Comparison of ENCODE assay signal across 1 cellular context in genomic region chr22:29030618-29031235, GRCh38.
A peak's percentile ranks its signal among the peaks of the same experiment; 100 is the strongest.
TF ChIP-seq lines count a peak whose summit lies in the region.

No MANE protein-coding gene starts in this region.

TF ChIP-seq in HepG2, 621 proteins besides CTCF, POLR2A, EP300 and RAD21 (continued from another document and continues in another):
- TF ChIP-seq NR0B2 (CRISPR knock-in tag; IDR thresholded peaks at IDR 0.05) (no peak), AGO2 (optimal IDR thresholded peaks at IDR 0.05; ENCODE audit: low read depth, low read length) (peak; percentile 53), EEA1 (CRISPR knock-in tag; IDR thresholded peaks at IDR 0.05; ENCODE audit: borderline replicate concordance) (no peak), MED8 (CRISPR knock-in tag; IDR thresholded peaks at IDR 0.05; ENCODE audit: insufficient replicate concordance) (no peak), ZBTB20 (CRISPR knock-in tag; IDR thresholded peaks at IDR 0.05; ENCODE audit: borderline replicate concordance, low read depth) (peak; percentile 86), KAT8 (CRISPR knock-in tag; IDR thresholded peaks at IDR 0.05) (peak; percentile 61; the same call in 1 of the 2 replicates), TMF1 (CRISPR knock-in tag; IDR thresholded peaks at IDR 0.05; ENCODE audit: low read depth) (0 out of 2 replicates have a peak, but pooled peaks have one; percentile 40), SSRP1 (CRISPR knock-in tag; IDR thresholded peaks at IDR 0.05) (no peak), SKI (IDR thresholded peaks at IDR 0.05; ENCODE audit: partially characterized antibody) (no peak), ZNF788 (CRISPR knock-in tag; IDR thresholded peaks at IDR 0.05; ENCODE audit: borderline replicate concordance) (peak; percentile 73), MAX (IDR thresholded peaks at IDR 0.05) (0 out of 2 replicates have a peak, but pooled peaks have one; percentile 56), ZNF350 (CRISPR knock-in tag; IDR thresholded peaks at IDR 0.05; ENCODE audit: borderline replicate concordance, low read depth) (peak; percentile 50), ZNF598 (CRISPR knock-in tag; IDR thresholded peaks at IDR 0.05; ENCODE audit: borderline replicate concordance) (no peak), YEATS2 (CRISPR knock-in tag; IDR thresholded peaks at IDR 0.05; ENCODE audit: borderline replicate concordance) (no peak), JUN (CRISPR knock-in tag; IDR thresholded peaks at IDR 0.05) (no peak), ZNF513 (CRISPR knock-in tag; conservative IDR thresholded peaks at IDR 0.05) (no peak), LCORL (IDR thresholded peaks at IDR 0.05) (no peak), LCORL (CRISPR knock-in tag; IDR thresholded peaks at IDR 0.05) (peak; percentile 87), ZNF724P (CRISPR knock-in tag; IDR thresholded peaks at IDR 0.05; ENCODE audit: borderline replicate concordance) (no peak), ZBTB21 (CRISPR knock-in tag; IDR thresholded peaks at IDR 0.05) (no peak), KAT7 (CRISPR knock-in tag; IDR thresholded peaks at IDR 0.05; ENCODE audit: borderline replicate concordance) (no peak; the same call in 1 of the 2 replicates), YEATS4 (CRISPR knock-in tag; IDR thresholded peaks at IDR 0.05; ENCODE audit: borderline replicate concordance) (peak; percentile 88), MYPOP (CRISPR knock-in tag; IDR thresholded peaks at IDR 0.05) (peak; percentile 68), SIX4 (CRISPR knock-in tag; IDR thresholded peaks at IDR 0.05) (peak; percentile 86), MATR3 (CRISPR knock-in tag; IDR thresholded peaks at IDR 0.05) (no peak), NFRKB (IDR thresholded peaks at IDR 0.05) (no peak), ZFP37 (CRISPR knock-in tag; IDR thresholded peaks at IDR 0.05; ENCODE audit: borderline replicate concordance) (peak; percentile 49; the same call in 1 of the 2 replicates), ZBTB7A (CRISPR knock-in tag; IDR thresholded peaks at IDR 0.05) (peak; percentile 82; the same call in 1 of the 2 replicates), ZNF44 (CRISPR knock-in tag; IDR thresholded peaks at IDR 0.05) (no peak), ZNF3 (CRISPR knock-in tag; IDR thresholded peaks at IDR 0.05) (no peak), PHF20 (CRISPR knock-in tag; IDR thresholded peaks at IDR 0.05) (no peak), ZFP82 (CRISPR knock-in tag; IDR thresholded peaks at IDR 0.05; ENCODE audit: borderline replicate concordance) (peak; percentile 73; the same call in 1 of the 2 replicates), ZC3H4 (CRISPR knock-in tag; IDR thresholded peaks at IDR 0.05; ENCODE audit: borderline replicate concordance) (no peak; the same call in 1 of the 2 replicates), ZNF672 (CRISPR knock-in tag; IDR thresholded peaks at IDR 0.05) (no peak), HOXD1 (CRISPR knock-in tag; IDR thresholded peaks at IDR 0.05) (peak; percentile 71), MTF1 (CRISPR knock-in tag; IDR thresholded peaks at IDR 0.05) (no peak), KLF9 (CRISPR knock-in tag; IDR thresholded peaks at IDR 0.05; ENCODE audit: low read depth) (0 out of 2 replicates have a peak, but pooled peaks have one; percentile 45), ZSCAN22 (CRISPR knock-in tag; IDR thresholded peaks at IDR 0.05) (no peak), PAWR (CRISPR knock-in tag; IDR thresholded peaks at IDR 0.05; ENCODE audit: borderline replicate concordance) (no peak)
- TF ChIP-seq, protein P1, sequence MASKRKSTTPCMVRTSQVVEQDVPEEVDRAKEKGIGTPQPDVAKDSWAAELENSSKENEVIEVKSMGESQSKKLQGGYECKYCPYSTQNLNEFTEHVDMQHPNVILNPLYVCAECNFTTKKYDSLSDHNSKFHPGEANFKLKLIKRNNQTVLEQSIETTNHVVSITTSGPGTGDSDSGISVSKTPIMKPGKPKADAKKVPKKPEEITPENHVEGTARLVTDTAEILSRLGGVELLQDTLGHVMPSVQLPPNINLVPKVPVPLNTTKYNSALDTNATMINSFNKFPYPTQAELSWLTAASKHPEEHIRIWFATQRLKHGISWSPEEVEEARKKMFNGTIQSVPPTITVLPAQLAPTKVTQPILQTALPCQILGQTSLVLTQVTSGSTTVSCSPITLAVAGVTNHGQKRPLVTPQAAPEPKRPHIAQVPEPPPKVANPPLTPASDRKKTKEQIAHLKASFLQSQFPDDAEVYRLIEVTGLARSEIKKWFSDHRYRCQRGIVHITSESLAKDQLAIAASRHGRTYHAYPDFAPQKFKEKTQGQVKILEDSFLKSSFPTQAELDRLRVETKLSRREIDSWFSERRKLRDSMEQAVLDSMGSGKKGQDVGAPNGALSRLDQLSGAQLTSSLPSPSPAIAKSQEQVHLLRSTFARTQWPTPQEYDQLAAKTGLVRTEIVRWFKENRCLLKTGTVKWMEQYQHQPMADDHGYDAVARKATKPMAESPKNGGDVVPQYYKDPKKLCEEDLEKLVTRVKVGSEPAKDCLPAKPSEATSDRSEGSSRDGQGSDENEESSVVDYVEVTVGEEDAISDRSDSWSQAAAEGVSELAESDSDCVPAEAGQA (IDR thresholded peaks at IDR 0.05; ENCODE audit: low read depth), result peak; percentile 43; the same call in 1 of the 2 replicates
- TF ChIP-seq, protein P1 (CRISPR knock-in tag; IDR thresholded peaks at IDR 0.05; ENCODE audit: borderline replicate concordance), result no peak
- TF ChIP-seq, protein P2, sequence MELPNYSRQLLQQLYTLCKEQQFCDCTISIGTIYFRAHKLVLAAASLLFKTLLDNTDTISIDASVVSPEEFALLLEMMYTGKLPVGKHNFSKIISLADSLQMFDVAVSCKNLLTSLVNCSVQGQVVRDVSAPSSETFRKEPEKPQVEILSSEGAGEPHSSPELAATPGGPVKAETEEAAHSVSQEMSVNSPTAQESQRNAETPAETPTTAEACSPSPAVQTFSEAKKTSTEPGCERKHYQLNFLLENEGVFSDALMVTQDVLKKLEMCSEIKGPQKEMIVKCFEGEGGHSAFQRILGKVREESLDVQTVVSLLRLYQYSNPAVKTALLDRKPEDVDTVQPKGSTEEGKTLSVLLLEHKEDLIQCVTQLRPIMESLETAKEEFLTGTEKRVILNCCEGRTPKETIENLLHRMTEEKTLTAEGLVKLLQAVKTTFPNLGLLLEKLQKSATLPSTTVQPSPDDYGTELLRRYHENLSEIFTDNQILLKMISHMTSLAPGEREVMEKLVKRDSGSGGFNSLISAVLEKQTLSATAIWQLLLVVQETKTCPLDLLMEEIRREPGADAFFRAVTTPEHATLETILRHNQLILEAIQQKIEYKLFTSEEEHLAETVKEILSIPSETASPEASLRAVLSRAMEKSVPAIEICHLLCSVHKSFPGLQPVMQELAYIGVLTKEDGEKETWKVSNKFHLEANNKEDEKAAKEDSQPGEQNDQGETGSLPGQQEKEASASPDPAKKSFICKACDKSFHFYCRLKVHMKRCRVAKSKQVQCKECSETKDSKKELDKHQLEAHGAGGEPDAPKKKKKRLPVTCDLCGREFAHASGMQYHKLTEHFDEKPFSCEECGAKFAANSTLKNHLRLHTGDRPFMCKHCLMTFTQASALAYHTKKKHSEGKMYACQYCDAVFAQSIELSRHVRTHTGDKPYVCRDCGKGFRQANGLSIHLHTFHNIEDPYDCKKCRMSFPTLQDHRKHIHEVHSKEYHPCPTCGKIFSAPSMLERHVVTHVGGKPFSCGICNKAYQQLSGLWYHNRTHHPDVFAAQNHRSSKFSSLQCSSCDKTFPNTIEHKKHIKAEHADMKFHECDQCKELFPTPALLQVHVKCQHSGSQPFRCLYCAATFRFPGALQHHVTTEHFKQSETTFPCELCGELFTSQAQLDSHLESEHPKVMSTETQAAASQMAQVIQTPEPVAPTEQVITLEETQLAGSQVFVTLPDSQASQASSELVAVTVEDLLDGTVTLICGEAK (IDR thresholded peaks at IDR 0.05), result no peak
- TF ChIP-seq, protein P2 (CRISPR knock-in tag; IDR thresholded peaks at IDR 0.05), result peak; percentile 33; the same call in 1 of the 2 replicates
- TF ChIP-seq, protein P3, sequence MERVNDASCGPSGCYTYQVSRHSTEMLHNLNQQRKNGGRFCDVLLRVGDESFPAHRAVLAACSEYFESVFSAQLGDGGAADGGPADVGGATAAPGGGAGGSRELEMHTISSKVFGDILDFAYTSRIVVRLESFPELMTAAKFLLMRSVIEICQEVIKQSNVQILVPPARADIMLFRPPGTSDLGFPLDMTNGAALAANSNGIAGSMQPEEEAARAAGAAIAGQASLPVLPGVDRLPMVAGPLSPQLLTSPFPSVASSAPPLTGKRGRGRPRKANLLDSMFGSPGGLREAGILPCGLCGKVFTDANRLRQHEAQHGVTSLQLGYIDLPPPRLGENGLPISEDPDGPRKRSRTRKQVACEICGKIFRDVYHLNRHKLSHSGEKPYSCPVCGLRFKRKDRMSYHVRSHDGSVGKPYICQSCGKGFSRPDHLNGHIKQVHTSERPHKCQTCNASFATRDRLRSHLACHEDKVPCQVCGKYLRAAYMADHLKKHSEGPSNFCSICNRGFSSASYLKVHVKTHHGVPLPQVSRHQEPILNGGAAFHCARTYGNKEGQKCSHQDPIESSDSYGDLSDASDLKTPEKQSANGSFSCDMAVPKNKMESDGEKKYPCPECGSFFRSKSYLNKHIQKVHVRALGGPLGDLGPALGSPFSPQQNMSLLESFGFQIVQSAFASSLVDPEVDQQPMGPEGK (CRISPR knock-in tag; IDR thresholded peaks at IDR 0.05), result peak; percentile 98
